In genomic region chr1:234373938-234374240, GRCh38 we compare ENCODE assay signal across 8 cellular contexts. TPM values are rescaled to one million over a fixed set of nuclear protein-coding genes. Genes with fewer than 3 reads are reported as not detected.
DNase-seq lines count a peak whose midpoint lies in the region; ATAC-seq, FAIRE-seq and TF ChIP-seq lines count a peak whose summit lies in the region.

No MANE protein-coding gene starts in this region.

- H3K36me3 ChIP-seq in MM.1S (replicated peaks; ENCODE audit: insufficient read depth, low read length) (peaks cover 5% of the 10 kb centered on the region; the same call in 1 of the 2 replicates), endothelial cell of umbilical vein (ENCODE audit: control insufficient read depth in 2 of 2, extremely low read depth in 1 of 2, insufficient read depth in 2 of 2, low read length in 2 of 2) (peaks cover 10 to 14% of the 10 kb centered on the region in 2 experiments), neuron (ENCODE audit: insufficient read depth, low read length) (peaks cover 25% of the 10 kb centered on the region)

- dilution Hi-C loops in endothelial cell of umbilical vein (cut with MboI; ENCODE audit: extremely low pct_ligation_motif_present, low sequenced_read_pairs), result no loop called here

- H3K9me1 ChIP-seq in endothelial cell of umbilical vein (replicated peaks; ENCODE audit: control insufficient read depth, extremely low read depth, insufficient read depth, low read length), result no peaks in the 10 kb centered on the region

- peak; percentile 21 for ATAC-seq in GM21515 (IDR thresholded peaks at IDR 0.05; ENCODE audit: unreplicated experiment)

- H3K9ac ChIP-seq in MM.1S (ENCODE audit: low read length) (peak overlapping the region; percentile 95), endothelial cell of umbilical vein (replicated peaks; ENCODE audit: extremely low read depth, insufficient read depth, low read length) (peak overlapping the region; percentile 97)

- intact Hi-C loops in CD14-positive monocyte (cut with micrococcal nuclease), result loop anchor here (5.0 kb wide), 1 partner anchor 47 kb away; no protein-coding TSS in a partner anchor
- intact Hi-C loops in endothelial cell of umbilical vein (cut with micrococcal nuclease), result loop anchor here (1.0 to 2.0 kb wide), 2 partner anchors 47 to 104 kb away; no protein-coding TSS in a partner anchor

- H3K27me3 Mint-ChIP-seq in CD14-positive monocyte (ENCODE audit: low read depth in 3 of 3), result peaks cover 0 to 2% (median 0%) of the 10 kb centered on the region in 3 donors

- BruUV-seq in endothelial cell of umbilical vein (replicated peaks; lab: Mats Ljungman, UMichigan), result no TSS peak

- peaks cover 29% of the 10 kb centered on the region for H3K4me1 Mint-ChIP-seq in CD14-positive monocyte

- POLR2A ChIA-PET in endothelial cell of umbilical vein (lab: Charles Lee), result no interaction called here

- TF ChIP-seq POLR2A in endothelial cell of umbilical vein (IDR thresholded peaks at IDR 0.05; ENCODE audit: low read depth, low read length), result no peak

- peak overlapping the region; percentile 90 to 98 for H3K4me3 Mint-ChIP-seq in CD14-positive monocyte

- H3K4me1 ChIP-seq in MM.1S (ENCODE audit: low read length) (peaks cover 12% of the 10 kb centered on the region), endothelial cell of umbilical vein (ENCODE audit: control insufficient read depth, extremely low read depth, insufficient read depth, low read length) (peaks cover 16% of the 10 kb centered on the region), neuron (ENCODE audit: insufficient read depth, low read length) (peaks cover 9% of the 10 kb centered on the region)

- DNase-seq in CD14-positive monocyte (ENCODE audit: low spot score), result no peak
- DNase-seq in MM.1S, result no peak
- DNase-seq in endothelial cell of umbilical vein (ENCODE audit: low read depth, low spot score), result no peak
- no peak for DNase-seq in NCI-H2196 treated with DMSO at 0.1 percent for 48 hours (lab: John Stamatoyannopoulos, UW; ENCODE audit: unreplicated experiment)
- no peak for DNase-seq in RPMI8226
- DNase-seq in NAMALWA (ENCODE audit: low spot score), result no peak

- H2AFZ ChIP-seq in MM.1S (ENCODE audit: low read length) (peak overlapping the region; percentile 86), endothelial cell of umbilical vein (ENCODE audit: low read depth, low read length) (peak overlapping the region; percentile 78), neuron (ENCODE audit: low read depth, low read length) (peak overlapping the region; percentile 85)

- H3K79me2 ChIP-seq in MM.1S (ENCODE audit: low read length) (peaks cover 52% of the 10 kb centered on the region), endothelial cell of umbilical vein (ENCODE audit: control insufficient read depth, insufficient read depth, low read length) (peaks cover 17% of the 10 kb centered on the region)

- peaks cover 36 to 38% of the 10 kb centered on the region in 2 donors for H3K36me3 Mint-ChIP-seq in CD14-positive monocyte

- peak overlapping the region; percentile 98 to 99 (median 99) for H3K27ac Mint-ChIP-seq in CD14-positive monocyte

- H3K9me2 ChIP-seq in MM.1S (replicated peaks; ENCODE audit: insufficient read depth, low read length), result no peaks in the 10 kb centered on the region

- H4K20me1 ChIP-seq in MM.1S (ENCODE audit: insufficient read depth, low read length), result no peaks in the 10 kb centered on the region
- no peaks in the 10 kb centered on the region for H4K20me1 ChIP-seq in endothelial cell of umbilical vein (replicated peaks; ENCODE audit: control insufficient read depth, extremely low read depth, insufficient read depth, low read length)

- FAIRE-seq in endothelial cell of umbilical vein (lab: Jason Lieb, UNC), result peak; percentile 42

- H3K27ac ChIP-seq in MM.1S (ENCODE audit: low read length), result peak overlapping the region; percentile 95
- peak overlapping the region; percentile 86 for H3K27ac ChIP-seq in endothelial cell of umbilical vein (ENCODE audit: insufficient read depth, low read depth, low read length)

- H3K9me3 Mint-ChIP-seq in CD14-positive monocyte, result peaks cover 2 to 4% (median 3%) of the 10 kb centered on the region in 7 donors

- CTCF ChIA-PET in endothelial cell of umbilical vein (lab: Charles Lee), result interaction anchor here (1.3 to 2.4 kb wide), 5 partner anchors 10 to 105 kb away, joined by 4 to 8 read pairs (median 4); partner anchors contain the start of gene TARBP1

- TF ChIP-seq CTCF in CD14-positive monocyte (IDR thresholded peaks at IDR 0.05) (no peak), MM.1S (IDR thresholded peaks at IDR 0.05; ENCODE audit: low read length) (no peak), endothelial cell of umbilical vein (IDR thresholded peaks at IDR 0.05; ENCODE audit: extremely low read depth in 1 of 2, insufficient read depth in 1 of 2, low read depth in 1 of 2, low read length in 2 of 2) (no peak)

- peak overlapping the region; percentile 85 for H3K4me2 ChIP-seq in MM.1S (ENCODE audit: low read depth, low read length)
- H3K4me2 ChIP-seq in endothelial cell of umbilical vein (ENCODE audit: insufficient read depth, low read length), result peak overlapping the region; percentile 94

- H3K4me3 ChIP-seq in MM.1S (ENCODE audit: low read length) (peak overlapping the region; percentile 90), endothelial cell of umbilical vein (replicated peaks in 1 of 3; ENCODE audit: insufficient read depth in 1 of 3, low read depth in 1 of 3, low read length in 3 of 3) (peak overlapping the region; percentile 83 to 86 (median 85)), neuron (ENCODE audit: low read length) (peak overlapping the region; percentile 96)

- H3K9me3 ChIP-seq in MM.1S (replicated peaks; ENCODE audit: insufficient read depth, low read length), result no peaks in the 10 kb centered on the region
- no peaks in the 10 kb centered on the region for H3K9me3 ChIP-seq in endothelial cell of umbilical vein (replicated peaks; ENCODE audit: control insufficient read depth, insufficient read depth, low read length)
- H3K9me3 ChIP-seq in neuron (ENCODE audit: low read length), result no peaks in the 10 kb centered on the region

- peaks cover 23% of the 10 kb centered on the region for H3F3A ChIP-seq in MM.1S (ENCODE audit: insufficient read depth, low read length)

- no peaks in the 10 kb centered on the region for H3K27me3 ChIP-seq in MM.1S (replicated peaks; ENCODE audit: insufficient read depth, low read length)
- no peaks in the 10 kb centered on the region for H3K27me3 ChIP-seq in endothelial cell of umbilical vein (ENCODE audit: control insufficient read depth in 2 of 2, insufficient read depth in 2 of 2, low read length in 2 of 2)
- no peaks in the 10 kb centered on the region for H3K27me3 ChIP-seq in neuron (ENCODE audit: insufficient read depth, low read length)

TF ChIP-seq in endothelial cell of umbilical vein, 7 proteins besides CTCF, POLR2A, EP300 and RAD21:
- TF ChIP-seq MAX (IDR thresholded peaks at IDR 0.05; ENCODE audit: insufficient read depth, insufficient read length), result no peak
- TF ChIP-seq POLR2AphosphoS5 (IDR thresholded peaks at IDR 0.05; ENCODE audit: insufficient read depth, low read depth, low read length), result no peak
- TF ChIP-seq GATA2 (IDR thresholded peaks at IDR 0.05; ENCODE audit: insufficient read depth, insufficient read length, low read depth, low read length), result no peak
- no peak for TF ChIP-seq MYC (IDR thresholded peaks at IDR 0.05; ENCODE audit: low read depth, low read length)
- no peak for TF ChIP-seq FOS (IDR thresholded peaks at IDR 0.05; ENCODE audit: borderline replicate concordance, insufficient read depth, low read length)
- no peak for TF ChIP-seq EZH2 (IDR thresholded peaks at IDR 0.05; ENCODE audit: borderline replicate concordance, low read depth, low read length, severe bottlenecking)
- TF ChIP-seq JUN (IDR thresholded peaks at IDR 0.05; ENCODE audit: borderline replicate concordance, insufficient read depth, insufficient read length, low read depth), result no peak

RNA-seq across cellular contexts. Expression of gene COA6, which starts 0.6 kb away (rescaled TPM):
- polyA plus RNA-seq in CD14-positive monocyte, result 10 to 100 TPM; 46.3 to 55.5 TPM
- total RNA-seq in endothelial cell of umbilical vein, result 34.2 and 42.7 TPM in 2 replicates
- polyA plus RNA-seq in endothelial cell of umbilical vein, result 15.7 and 22.2 TPM in 2 replicates
- polyA plus RNA-seq in endothelial cell of umbilical vein (2011; cell fraction: cytosol; rRNA removed), result 23.1 and 24.0 TPM in 2 replicates
- polyA plus RNA-seq in endothelial cell of umbilical vein (2011; cell fraction: nucleus; rRNA removed), result 8.5 and 9.3 TPM in 2 replicates
- polyA plus RNA-seq in endothelial cell of umbilical vein (2012), result 39.8 and 49.0 TPM in 2 replicates
- polyA minus RNA-seq in endothelial cell of umbilical vein, result 7.2 and 7.9 TPM in 2 replicates
- polyA minus RNA-seq in endothelial cell of umbilical vein (2011; cell fraction: cytosol; rRNA and poly(A)+ RNA removed), result 33.0 TPM
- polyA minus RNA-seq in endothelial cell of umbilical vein (2011; cell fraction: nucleus; rRNA and poly(A)+ RNA removed), result 3.3 and 5.6 TPM in 2 replicates
